Comparison of ENCODE assay signal across 27 cellular contexts in the genomic region with DNA sequence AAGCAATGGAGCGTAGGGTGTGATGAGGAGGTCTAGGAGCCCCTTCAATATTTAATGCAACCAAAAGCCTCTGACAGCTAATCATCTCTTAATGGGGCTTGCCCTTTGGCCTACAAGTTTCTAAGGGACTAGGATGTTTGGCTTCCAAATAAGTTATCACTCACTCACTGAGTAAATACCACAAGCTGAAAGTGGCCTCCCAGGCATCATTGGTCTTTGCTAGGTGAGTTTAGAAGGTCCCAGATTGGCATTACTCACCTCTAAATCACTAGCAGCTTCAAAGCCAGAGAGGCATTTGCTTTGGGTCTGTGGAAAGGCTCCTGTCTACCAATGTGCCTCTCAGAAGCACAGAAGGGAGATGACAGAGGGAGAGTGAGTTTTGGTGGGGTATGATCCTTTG.
DNase-seq lines count a peak whose midpoint lies in the region; ATAC-seq and TF ChIP-seq lines count a peak whose summit lies in the region.
"Had no signal": no experiment of that assay in that cellular context is flagged by ENCODE, and none has a peak within 500 bp of the region (broad histone marks: within the 10 kb centered on the region; RNA-seq: fewer than 3 reads in every experiment).

No MANE protein-coding gene starts in this region.

- H3K27me3 ChIP-seq in RWPE2 (ENCODE audit: insufficient read depth, poor library complexity, severe bottlenecking) (no peaks in the 10 kb centered on the region), brain microvascular endothelial cell (replicated peaks) (no peaks in the 10 kb centered on the region)
- H3K27me3 ChIP-seq: MG63 had no signal

- no peaks in the 10 kb centered on the region for H3K36me3 ChIP-seq in RWPE2 (ENCODE audit: low read depth)
- H3K36me3 ChIP-seq in brain microvascular endothelial cell (replicated peaks): no peaks in the 10 kb centered on the region
- H3K36me3 ChIP-seq: MG63 had no signal

- H3K4me1 ChIP-seq in RWPE2 (ENCODE audit: insufficient read depth, poor library complexity, severe bottlenecking): no peaks in the 10 kb centered on the region
- H3K4me1 ChIP-seq: A549, Caco-2 had no signal

- H3K9me3 ChIP-seq in RWPE2 (ENCODE audit: severe bottlenecking): no peaks in the 10 kb centered on the region
- H3K9me3 ChIP-seq: A549, Caco-2, MG63 had no signal

- H3K4me3 ChIP-seq in RWPE2 (ENCODE audit: severe bottlenecking) (no peak overlapping the region), brain microvascular endothelial cell (ENCODE audit: low read depth, low read length) (no peak overlapping the region)
- H3K4me3 ChIP-seq: A549, GM12878, MG63, SK-N-MC had no signal

- ATAC-seq in RWPE2 (ENCODE audit: low read depth) (0 out of 3 replicates have a peak, but pooled peaks have one; percentile 38), esophagus mucosa (peak; percentile 47), HG02973 (IDR thresholded peaks at IDR 0.05; ENCODE audit: unreplicated experiment) (no peak)
- ATAC-seq: A549, GM12878 had no signal

- in situ Hi-C loops in brain microvascular endothelial cell (cut with HindIII; ENCODE audit: low pct_ligation_motif_present, low sequenced_read_pairs): no loop called here
- in situ Hi-C loops in KBM-7 (cut with MboI; ENCODE audit: low pct_unique_long_range_greater_than_20kb, low sequenced_read_pairs): no loop called here

- peak; percentile 6 for DNase-seq in HT-29 (ENCODE audit: low spot score)
- no peak for DNase-seq in RWPE2 (ENCODE audit: low spot score)
- DNase-seq in retina: peak; percentile 17
- no peak for DNase-seq in brain microvascular endothelial cell
- no peak for DNase-seq in KBM-7
- DNase-seq: AML-193; C1 segment of cervical spinal cord; Caco-2; CD4-positive, alpha-beta memory T cell; EL; GDM1; GOT3; HCEC 1CT; Kasumi-1; MG63; NCI-H1105 treated with DMSO at 0.1 percent for 48 hours; NCI-H146; NCI-H1930; NCI-H446 treated with DMSO at 0.1 percent for 48 hours; NCI-H526 treated with DMSO at 0.1 percent for 48 hours; SHP77 treated with DMSO at 0.1 percent for 48 hours had no signal

- H3K27ac ChIP-seq in RWPE2 (ENCODE audit: poor library complexity, severe bottlenecking) (no peak overlapping the region), brain microvascular endothelial cell (no peak overlapping the region)
- H3K27ac ChIP-seq: A549, RWPE1, SK-N-MC had no signal

- TF ChIP-seq CTCF in RWPE2 (IDR thresholded peaks at IDR 0.05; ENCODE audit: poor library complexity, severe bottlenecking) (no peak), brain microvascular endothelial cell (IDR thresholded peaks at IDR 0.05; ENCODE audit: low read depth, low read length, missing control alignments) (no peak)

Comparison
In these comparisons a context has a peak if more than half of its experiments do, and no peak if none do; other contexts are left out.
1. DNase-seq: peak in HT-29 (single experiment) and retina (single experiment); none in RWPE2 (single experiment), brain microvascular endothelial cell (single experiment) and KBM-7 (single experiment).